ENCODE assay signal across 1 cellular context in the genomic region with DNA sequence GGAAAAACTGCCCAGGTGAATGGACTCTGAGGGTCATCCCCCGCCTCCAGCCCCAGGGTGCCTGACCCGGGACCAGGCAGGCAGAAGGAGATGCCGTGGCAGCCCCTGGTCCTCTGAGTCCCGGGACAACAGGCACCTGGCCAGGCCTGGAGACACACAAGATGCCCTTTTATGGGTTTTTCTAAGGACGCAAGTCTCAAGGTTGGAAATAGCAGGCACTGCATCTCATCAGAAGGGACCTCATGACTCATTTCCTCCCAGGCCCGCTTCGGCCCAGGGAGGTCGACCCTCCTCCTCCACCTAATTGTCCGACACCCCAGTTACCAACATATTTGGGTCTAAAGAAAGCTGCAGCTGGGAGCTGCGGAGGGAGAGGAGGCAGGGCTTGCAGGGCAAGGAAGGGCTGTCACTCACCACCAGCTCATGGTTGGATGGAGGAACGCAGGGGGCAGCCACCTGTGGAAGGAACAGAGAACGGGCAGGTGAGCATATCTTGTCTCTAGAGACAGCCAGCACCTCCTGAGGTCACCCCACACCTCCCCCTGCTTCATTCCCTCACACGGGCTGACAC.
TF ChIP-seq lines count a peak whose summit lies in the region.

No MANE protein-coding gene starts in this region.

TF ChIP-seq in SK-N-SH, 30 proteins besides CTCF, POLR2A, EP300 and RAD21 (continued from another document):
- no peak for TF ChIP-seq MEF2A (IDR thresholded peaks at IDR 0.05; ENCODE audit: borderline replicate concordance, low read depth)
- TF ChIP-seq TCF12 (IDR thresholded peaks at IDR 0.05), result peak; percentile 84
- no peak for TF ChIP-seq MXI1 (IDR thresholded peaks at IDR 0.05; ENCODE audit: low read depth, low read length)
- TF ChIP-seq JUND (IDR thresholded peaks at IDR 0.05), result peak; percentile 75; the same call in 1 of the 2 replicates
- peak; percentile 50; the same call in 1 of the 2 replicates for TF ChIP-seq NFIC (IDR thresholded peaks at IDR 0.05; ENCODE audit: borderline replicate concordance)
- TF ChIP-seq MAX (IDR thresholded peaks at IDR 0.05; ENCODE audit: low read depth), result no peak; the same call in 1 of the 2 replicates
- TF ChIP-seq, protein P1, sequence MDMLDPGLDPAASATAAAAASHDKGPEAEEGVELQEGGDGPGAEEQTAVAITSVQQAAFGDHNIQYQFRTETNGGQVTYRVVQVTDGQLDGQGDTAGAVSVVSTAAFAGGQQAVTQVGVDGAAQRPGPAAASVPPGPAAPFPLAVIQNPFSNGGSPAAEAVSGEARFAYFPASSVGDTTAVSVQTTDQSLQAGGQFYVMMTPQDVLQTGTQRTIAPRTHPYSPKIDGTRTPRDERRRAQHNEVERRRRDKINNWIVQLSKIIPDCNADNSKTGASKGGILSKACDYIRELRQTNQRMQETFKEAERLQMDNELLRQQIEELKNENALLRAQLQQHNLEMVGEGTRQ (IDR thresholded peaks at IDR 0.05; ENCODE audit: borderline replicate concordance, low read depth, low read length), result no peak
- no peak for TF ChIP-seq CHD2 (IDR thresholded peaks at IDR 0.05; ENCODE audit: low read length, partially characterized antibody)
- TF ChIP-seq, protein P2, sequence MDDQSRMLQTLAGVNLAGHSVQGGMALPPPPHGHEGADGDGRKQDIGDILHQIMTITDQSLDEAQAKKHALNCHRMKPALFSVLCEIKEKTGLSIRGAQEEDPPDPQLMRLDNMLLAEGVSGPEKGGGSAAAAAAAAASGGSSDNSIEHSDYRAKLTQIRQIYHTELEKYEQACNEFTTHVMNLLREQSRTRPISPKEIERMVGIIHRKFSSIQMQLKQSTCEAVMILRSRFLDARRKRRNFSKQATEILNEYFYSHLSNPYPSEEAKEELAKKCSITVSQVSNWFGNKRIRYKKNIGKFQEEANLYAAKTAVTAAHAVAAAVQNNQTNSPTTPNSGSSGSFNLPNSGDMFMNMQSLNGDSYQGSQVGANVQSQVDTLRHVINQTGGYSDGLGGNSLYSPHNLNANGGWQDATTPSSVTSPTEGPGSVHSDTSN (IDR thresholded peaks at IDR 0.05), result peak; percentile 86
- peak; percentile 81; the same call in 1 of the 2 replicates for TF ChIP-seq FOSL2 (IDR thresholded peaks at IDR 0.05; ENCODE audit: borderline replicate concordance, low read depth)
- no peak for TF ChIP-seq ELF1 (IDR thresholded peaks at IDR 0.05)
